ENCODE assay signal across 1 cellular context in genomic region chr6:166460473-166461437, GRCh38.
TF ChIP-seq lines count a peak whose summit lies in the region.

No MANE protein-coding gene starts in this region.

TF ChIP-seq in GM23338, 12 proteins besides CTCF, POLR2A, EP300 and RAD21 (continued from another document):
- TF ChIP-seq ZNF462 (CRISPR knock-in tag; IDR thresholded peaks at IDR 0.05) (no peak), REST (IDR thresholded peaks at IDR 0.05; ENCODE audit: unreplicated experiment) (no peak), EZH2 (IDR thresholded peaks at IDR 0.05; ENCODE audit: low read depth, unreplicated experiment) (no peak), STAT1 (IDR thresholded peaks at IDR 0.05; ENCODE audit: unreplicated experiment) (no peak), ZNF114 (CRISPR knock-in tag; IDR thresholded peaks at IDR 0.05) (no peak), ETS1 (IDR thresholded peaks at IDR 0.05) (no peak), ZNF331 (CRISPR knock-in tag; IDR thresholded peaks at IDR 0.05; ENCODE audit: low read depth) (no peak), NANOG (IDR thresholded peaks at IDR 0.05; ENCODE audit: borderline replicate concordance) (no peak), EZH2phosphoT487 (IDR thresholded peaks at IDR 0.05; ENCODE audit: unreplicated experiment) (no peak), JUNB (IDR thresholded peaks at IDR 0.05; ENCODE audit: unreplicated experiment) (no peak), CREB1 (CRISPR knock-in tag; IDR thresholded peaks at IDR 0.05; ENCODE audit: low read depth) (no peak)
